13 cellular contexts compared by ENCODE assay signal in genomic region chr1:154335351-154335714, GRCh38. TPM values are rescaled to one million over a fixed set of nuclear protein-coding genes. Genes with fewer than 3 reads are reported as not detected.
DNase-seq lines count a peak whose midpoint lies in the region; ATAC-seq and TF ChIP-seq lines count a peak whose summit lies in the region.
"Had no signal": no experiment of that assay in that cellular context is flagged by ENCODE, and none has a peak within 500 bp of the region (broad histone marks: within the 10 kb centered on the region; RNA-seq: fewer than 3 reads in every experiment).

No MANE protein-coding gene starts in this region.

- H3K36me3 Mint-ChIP-seq in activated naive CD4-positive, alpha-beta T cell treated with anti-CD3 and anti-CD28 coated beads, Interleukin-2, amount 50 U/mL, for 72 hours = peaks cover 25 to 37% of the 10 kb centered on the region in 2 donors

- TF ChIP-seq CTCF in VCaP (conservative IDR thresholded peaks at IDR 0.05) (peak; percentile 62; the same call in 1 of the 2 replicates), lower lobe of right lung (IDR thresholded peaks at IDR 0.05) (peak; percentile 28), vagina (IDR thresholded peaks at IDR 0.05) (peak in 1 of 3 experiments; percentile 1), upper lobe of right lung (IDR thresholded peaks at IDR 0.05) (no peak)

- H3K9me3 Mint-ChIP-seq in activated naive CD4-positive, alpha-beta T cell treated with anti-CD3 and anti-CD28 coated beads, Interleukin-2, amount 50 U/mL, for 72 hours = no peaks in the 10 kb centered on the region
- H3K9me3 Mint-ChIP-seq: naive B cell had no signal

- intact Hi-C loops in lower lobe of right lung (cut with DNase I) = no loop called here
- intact Hi-C loops in vagina (cut with DNase I) = no loop called here
- intact Hi-C loops in upper lobe of right lung (cut with DNase I) = no loop called here

- H3K36me3 ChIP-seq in lower lobe of right lung (peaks cover 74% of the 10 kb centered on the region), vagina (peaks cover 5 to 63% of the 10 kb centered on the region in 2 donors), upper lobe of right lung (peaks cover 36% of the 10 kb centered on the region)
- H3K36me3 ChIP-seq: uterus had no signal

- H3K4me3 ChIP-seq in lower lobe of right lung (no peak overlapping the region), vagina (no peak overlapping the region), upper lobe of right lung (no peak overlapping the region)
- H3K4me3 ChIP-seq: smooth muscle cell, uterus had no signal

- H3K9me3 ChIP-seq in lower lobe of right lung (no peaks in the 10 kb centered on the region), vagina (no peaks in the 10 kb centered on the region), upper lobe of right lung (no peaks in the 10 kb centered on the region)
- H3K9me3 ChIP-seq: uterus had no signal

- H3K27ac Mint-ChIP-seq in activated naive CD4-positive, alpha-beta T cell treated with anti-CD3 and anti-CD28 coated beads, Interleukin-2, amount 50 U/mL, for 72 hours = peak overlapping the region in 1 of 2 donors; percentile 70

- TF ChIP-seq POLR2A in vagina (IDR thresholded peaks at IDR 0.05) = no peak

- H3K4me1 ChIP-seq in lower lobe of right lung (peaks cover 13% of the 10 kb centered on the region), vagina (peaks cover 22% of the 10 kb centered on the region), upper lobe of right lung (peaks cover 13% of the 10 kb centered on the region)

- peak; percentile 6 to 26 for ATAC-seq in activated naive CD4-positive, alpha-beta T cell treated with anti-CD3 and anti-CD28 coated beads, Interleukin-2, amount 50 U/mL, for 72 hours
- ATAC-seq in lower lobe of right lung (no peak), GM21717 (IDR thresholded peaks at IDR 0.05; ENCODE audit: unreplicated experiment) (no peak), upper lobe of right lung (no peak)

- H3K27ac ChIP-seq in VCaP (peak overlapping the region; percentile 90), lower lobe of right lung (peak overlapping the region; percentile 2), vagina (peak overlapping the region; percentile 81), upper lobe of right lung (no peak overlapping the region)

- no peaks in the 10 kb centered on the region for H3K27me3 ChIP-seq in lower lobe of right lung (ENCODE audit: low read depth)
- H3K27me3 ChIP-seq in vagina = no peaks in the 10 kb centered on the region
- no peaks in the 10 kb centered on the region for H3K27me3 ChIP-seq in upper lobe of right lung
- H3K27me3 ChIP-seq: uterus had no signal

- DNase-seq in activated naive CD4-positive, alpha-beta T cell treated with anti-CD3 and anti-CD28 coated beads, Interleukin-2, amount 50 U/mL, for 72 hours (ENCODE audit: low spot score in 2 of 2) = no peak
- no peak for DNase-seq in activated naive CD4-positive, alpha-beta T cell (lab: John Stamatoyannopoulos, UW)
- DNase-seq in lower lobe of right lung (no peak), vagina (ENCODE audit: extremely low spot score in 2 of 2) (no peak), NCI-H748 (lab: John Stamatoyannopoulos, UW; ENCODE audit: unreplicated experiment) (no peak), upper lobe of right lung (no peak)

RNA-seq across cellular contexts. Expression of gene ATP8B2, which starts 10.0 kb away (rescaled TPM):
- total RNA-seq in activated naive CD4-positive, alpha-beta T cell treated with anti-CD3 and anti-CD28 coated beads, Interleukin-2, amount 50 U/mL, for 72 hours = 10 to 100 TPM; 48.0 to 56.1 TPM
- total RNA-seq in lower lobe of right lung (26.0 TPM), vagina (65.1 TPM), upper lobe of right lung (35.2 TPM)

RNA-seq across cellular contexts. Expression of gene AQP10, which starts 14.4 kb away (rescaled TPM):
- not detected for total RNA-seq in activated naive CD4-positive, alpha-beta T cell treated with anti-CD3 and anti-CD28 coated beads, Interleukin-2, amount 50 U/mL, for 72 hours
- total RNA-seq in lower lobe of right lung (0.47 TPM), vagina (not detected), upper lobe of right lung (0.64 TPM)
- total RNA-seq: fibroblast of villous mesenchyme, kidney epithelial cell, smooth muscle cell, uterus had no signal

Comparison
In these comparisons a context has a peak if more than half of its experiments do, and no peak if none do; other contexts are left out.
1. ATAC-seq: peak in activated naive CD4-positive, alpha-beta T cell treated with anti-CD3 and anti-CD28 coated beads, Interleukin-2, amount 50 U/mL, for 72 hours (2 of 2); none in lower lobe of right lung (0 of 2), GM21717 (single experiment) and upper lobe of right lung (single experiment).